Comparison of ENCODE assay signal across 8 cellular contexts in genomic region chr7:107563761-107564552, GRCh38. TPM values are rescaled to one million over a fixed set of nuclear protein-coding genes. Genes with fewer than 3 reads are reported as not detected.
DNase-seq lines count a peak whose midpoint lies in the region; ATAC-seq lines count a peak whose summit lies in the region.

Gene COG5, minus strand, starts transcription at chr7:107563920. Its CDS starts 24 bp downstream, at chr7:107563896.
Gene DUS4L, plus strand, starts transcription at chr7:107563971. Its CDS starts 3,100 bp downstream, at chr7:107567071.

- peak; percentile 94 for ATAC-seq in GM18907 (IDR thresholded peaks at IDR 0.05; ENCODE audit: unreplicated experiment)
- ATAC-seq in HG03135 (IDR thresholded peaks at IDR 0.05; ENCODE audit: unreplicated experiment) = peak; percentile 92

- DNase-seq in AG08396 (ENCODE audit: low spot score) (peak; percentile 87), NCI-H226 (peak; percentile 67), cerebellum (ENCODE audit: low spot score) (peak; percentile 91), kidney glomerular epithelial cell (lab: John Stamatoyannopoulos, UW) (peak; percentile 70)
- peak; percentile 73 to 80 for DNase-seq in activated CD4-positive, alpha-beta T cell treated with anti-CD3 and anti-CD28 coated beads for 24 hours (ENCODE audit: low read depth in 2 of 2)
- DNase-seq in stimulated activated CD4-positive, alpha-beta T cell treated with anti-CD3 and anti-CD28 coated beads, Interleukin-1b, Interleukin-23, amount 100 ng/mL, for 1 hour (ENCODE audit: low read depth in 2 of 2) = peak; percentile 46 to 73

RNA-seq across cellular contexts. Expression of gene COG5, which starts in this region (rescaled TPM):
- total RNA-seq in cerebellum = 34.9 TPM

RNA-seq across cellular contexts. Expression of gene DUS4L, which starts in this region (rescaled TPM):
- total RNA-seq in cerebellum = 15.7 TPM

Comparison
In these comparisons a context has a peak if more than half of its experiments do, and no peak if none do; other contexts are left out.
1. Peak in every context shown above with its lines: DNase-seq and ATAC-seq.